ENCODE assay signal across 8 cellular contexts in the genomic region with DNA sequence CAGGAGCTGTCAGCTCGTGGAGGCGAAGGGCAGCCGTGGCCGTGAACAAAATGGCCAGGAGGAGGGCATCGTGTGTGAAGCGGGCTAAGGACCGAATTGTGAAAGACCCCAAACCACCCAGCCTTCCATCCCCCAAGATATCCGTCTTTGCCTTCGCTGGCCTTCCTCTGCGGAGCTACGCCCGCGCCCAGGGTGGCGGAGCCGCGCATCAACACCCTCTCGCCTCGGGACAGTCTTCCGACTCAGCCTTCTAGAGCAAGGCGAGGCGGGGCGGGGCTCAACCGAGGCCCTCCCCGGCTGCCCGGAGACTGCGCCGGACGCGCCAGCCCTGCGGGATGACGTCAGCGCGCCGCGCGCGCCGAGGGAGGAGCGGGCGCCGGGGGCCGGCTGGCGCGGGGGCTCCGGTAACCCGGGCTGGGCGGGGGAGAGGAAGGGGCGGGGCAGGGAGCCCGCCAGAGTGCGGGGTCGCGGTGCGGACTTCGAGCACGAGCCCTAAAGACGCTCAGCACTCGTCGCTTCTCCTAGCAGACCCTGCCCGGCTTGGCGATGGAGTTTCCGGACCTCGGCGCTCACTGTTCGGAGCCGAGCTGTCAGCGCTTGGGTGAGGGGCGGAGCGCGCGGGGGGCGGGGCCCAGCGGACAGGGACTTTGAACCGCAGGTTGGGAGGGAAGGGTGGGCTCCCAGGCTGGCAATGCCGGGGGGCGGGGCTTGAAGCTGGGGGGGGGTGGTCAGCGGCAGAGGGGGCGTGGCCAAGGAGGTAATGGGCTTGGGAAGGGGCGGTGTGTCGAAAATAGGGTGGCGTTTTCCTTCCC. TPM values are rescaled to one million over a fixed set of nuclear protein-coding genes. Genes with fewer than 3 reads are reported as not detected.
DNase-seq lines count a peak whose midpoint lies in the region; ATAC-seq and TF ChIP-seq lines count a peak whose summit lies in the region.

A gene with protein sequence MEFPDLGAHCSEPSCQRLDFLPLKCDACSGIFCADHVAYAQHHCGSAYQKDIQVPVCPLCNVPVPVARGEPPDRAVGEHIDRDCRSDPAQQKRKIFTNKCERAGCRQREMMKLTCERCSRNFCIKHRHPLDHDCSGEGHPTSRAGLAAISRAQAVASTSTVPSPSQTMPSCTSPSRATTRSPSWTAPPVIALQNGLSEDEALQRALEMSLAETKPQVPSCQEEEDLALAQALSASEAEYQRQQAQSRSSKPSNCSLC (plus strand): TSS at position 341 of the 812 bp plus-strand sequence. CDS start 206 bp downstream, at position 547.

- TF ChIP-seq CTCF in GM13977 (IDR thresholded peaks at IDR 0.05; ENCODE audit: extremely low read depth, insufficient read depth, missing control alignments) (no peak), upper lobe of left lung (IDR thresholded peaks at IDR 0.05) (peak; percentile 11 to 74 (median 48))

- H3K4me3 Mint-ChIP-seq in T-cell: peak within 1 kb of the TSS; percentile 84 to 90 (median 86)

- POLR2A ChIA-PET in T-cell (lab: Charles Lee): interaction anchor here (0.6 to 1.1 kb wide), 11 partner anchors 9 to 48 kb away, joined by 3 to 9 read pairs (median 3); a partner anchor contains a TSS

- peak within 1 kb of the TSS; percentile 10 for H3K27ac ChIP-seq in adipose tissue (ENCODE audit: low read depth, low read length)
- H3K27ac ChIP-seq in upper lobe of left lung: peak within 1 kb of the TSS; percentile 91 to 98 (median 96)

- peak; percentile 99 for DNase-seq in GM13977 (ENCODE audit: low spot score)
- DNase-seq in NCI-H146 (lab: John Stamatoyannopoulos, UW): peak; percentile 87
- DNase-seq in T-cell: peak; percentile 87 to 97 (median 93)
- peak; percentile 98 for DNase-seq in cardiac septum (ENCODE audit: low spot score)
- peak; percentile 98 for DNase-seq in posterior vena cava (ENCODE audit: low spot score)
- peak; percentile 97 to 99 for DNase-seq in upper lobe of left lung

- H3K4me1 ChIP-seq in upper lobe of left lung: peaks cover 17 to 23% (median 20%) of the 10 kb centered on the region in 4 donors

- peak within 1 kb of the TSS; percentile 95 to 99 for H3K27ac Mint-ChIP-seq in T-cell

- 0 to 1% (median 0%) methylated on average over 68 to 80 of the region's 80 CpGs for WGBS in adipose tissue, 3 donors
- 0 to 1% methylated on average over 28 to 60 of the region's 80 CpGs for WGBS in upper lobe of left lung, 2 donors

- no peaks in the 10 kb centered on the region for H3K27me3 ChIP-seq in upper lobe of left lung

- peak within 1 kb of the TSS; percentile 73 to 97 (median 88) for H3K4me3 ChIP-seq in upper lobe of left lung

- no peaks in the 10 kb centered on the region for H3K9me3 Mint-ChIP-seq in T-cell

- intact Hi-C loops in cardiac septum (cut with DNase I): loop anchor here (1.0 to 2.0 kb wide), 3 partner anchors 30 to 46 kb away; a partner anchor contains a TSS
- intact Hi-C loops in posterior vena cava (cut with DNase I): no loop called here

- H3K4me1 Mint-ChIP-seq in T-cell: peaks cover 45 to 49% (median 47%) of the 10 kb centered on the region in 3 donors

- H3K36me3 ChIP-seq in upper lobe of left lung: peaks cover 0 to 34% (median 19%) of the 10 kb centered on the region in 4 donors

- TF ChIP-seq POLR2A in upper lobe of left lung (IDR thresholded peaks at IDR 0.05): peak in 3 of 4 donors; percentile 70 to 98 (median 97)

- ATAC-seq in HG02870 (IDR thresholded peaks at IDR 0.05; ENCODE audit: unreplicated experiment) (peak; percentile 97), T-cell (replicated peaks in 1 of 4) (peak; percentile 92 to 96 (median 94)), upper lobe of left lung (ENCODE audit: low FRiP score in 2 of 2) (peak; percentile 96 to 99)

- H3K36me3 Mint-ChIP-seq in T-cell: peaks cover 4% of the 10 kb centered on the region

- no peaks in the 10 kb centered on the region for H3K27me3 Mint-ChIP-seq in T-cell

- no peak for TF ChIP-seq EP300 in upper lobe of left lung (IDR thresholded peaks at IDR 0.05)

- no peaks in the 10 kb centered on the region for H3K9me3 ChIP-seq in upper lobe of left lung

- in situ Hi-C loops in GM13977 (cut with MboI; ENCODE audit: low pct_unique_long_range_greater_than_20kb, low sequenced_read_pairs, unreplicated experiment): loop anchor here (5.0 kb wide), 1 partner anchor 34 kb away; a partner anchor contains a TSS

- CTCF ChIA-PET in T-cell (lab: Charles Lee): interaction anchor here (0.6 to 1.9 kb wide), 14 partner anchors 9 to 980 kb away, joined by 3 to 11 read pairs (median 4); a partner anchor contains a TSS

RNA-seq across cellular contexts. Expression of the gene that starts here (rescaled TPM):
- total RNA-seq in T-cell (10 to 100 TPM; 61.7 to 91.6 (median 85.6) TPM), cardiac septum (23.9 TPM), posterior vena cava (10 to 100 TPM; 33.8 to 34.7 TPM), upper lobe of left lung (10 to 100 TPM; 38.7 to 59.7 (median 43.3) TPM)
- 10 to 100 TPM; 26.0 to 38.9 (median 27.3) TPM for polyA plus RNA-seq in adipose tissue

Comparison
In these comparisons a context has a peak if more than half of its experiments do, and no peak if none do; other contexts are left out.
1. Peak in every context shown above with its lines: DNase-seq, ATAC-seq, H3K4me3 ChIP-seq and H3K27ac ChIP-seq.